In genomic region chr3:197038604-197039003, GRCh38 we compare ENCODE assay signal across 20 cellular contexts. TPM values are rescaled to one million over a fixed set of nuclear protein-coding genes. Genes with fewer than 3 reads are reported as not detected.
DNase-seq lines count a peak whose midpoint lies in the region; ATAC-seq and TF ChIP-seq lines count a peak whose summit lies in the region.
"Had no signal": no experiment of that assay in that cellular context is flagged by ENCODE, and none has a peak within 500 bp of the region (broad histone marks: within the 10 kb centered on the region; RNA-seq: fewer than 3 reads in every experiment).

No MANE protein-coding gene starts in this region.

- H3K27ac Mint-ChIP-seq in endothelial cell (ENCODE audit: unreplicated experiment), result no peak overlapping the region
- H3K27ac Mint-ChIP-seq: B cell, HFFc6 had no signal

- H3K36me3 ChIP-seq in PC-9 (ENCODE audit: low read depth), result peaks cover under 1% of the 10 kb centered on the region

- CTCF ChIA-PET in PC-9 (lab: Charles Lee), result no interaction called here

- no peak overlapping the region for H3K4me3 Mint-ChIP-seq in endothelial cell (ENCODE audit: unreplicated experiment)
- H3K4me3 Mint-ChIP-seq: B cell, HFFc6 had no signal

- POLR2A ChIA-PET in PC-9 (lab: Charles Lee; ENCODE audit: unreplicated experiment), result no interaction called here

- peaks cover 4% of the 10 kb centered on the region; the same call in 1 of the 2 replicates for H3K4me1 ChIP-seq in PC-9 (replicated peaks; ENCODE audit: insufficient read depth)

- ATAC-seq in left lobe of liver (peak; percentile 27), HG02759 (IDR thresholded peaks at IDR 0.05; ENCODE audit: unreplicated experiment) (no peak)
- ATAC-seq: Right ventricle myocardium inferior had no signal

- peaks cover 5% of the 10 kb centered on the region for H3K27me3 Mint-ChIP-seq in endothelial cell (ENCODE audit: unreplicated experiment)

- no peaks in the 10 kb centered on the region for H3K4me1 Mint-ChIP-seq in endothelial cell (ENCODE audit: unreplicated experiment)

- no peak for TF ChIP-seq CTCF in PC-9 (conservative IDR thresholded peaks at IDR 0.05)
- no peak for TF ChIP-seq CTCF in dorsolateral prefrontal cortex (IDR thresholded peaks at IDR 0.05 in 54 of 56, conservative IDR thresholded peaks at IDR 0.05 in 2 of 56; ENCODE audit: low read depth in 1 of 56, partially characterized antibody in 56 of 56)
- TF ChIP-seq CTCF in endothelial cell (IDR thresholded peaks at IDR 0.05; ENCODE audit: unreplicated experiment), result no peak

- no peaks in the 10 kb centered on the region for H3K79me2 ChIP-seq in PC-9 (ENCODE audit: low read depth)

- H3K36me3 Mint-ChIP-seq in endothelial cell (ENCODE audit: low read depth, unreplicated experiment), result peaks cover 2% of the 10 kb centered on the region

- H3K4me3 ChIP-seq in PC-9 (no peak overlapping the region), dorsolateral prefrontal cortex (no peak overlapping the region)
- H3K4me3 ChIP-seq: SK-N-MC had no signal

- no peaks in the 10 kb centered on the region for H3K9me3 ChIP-seq in PC-9 (ENCODE audit: insufficient read depth, low read depth)

- peak; percentile 39 for DNase-seq in ELR (ENCODE audit: low read depth)
- DNase-seq in PC-9, result peak in 1 of 2 experiments; percentile 72
- DNase-seq in dorsolateral prefrontal cortex, result no peak
- DNase-seq in left lobe of liver (ENCODE audit: low spot score), result no peak
- no peak for DNase-seq in endothelial cell (ENCODE audit: low spot score)
- no peak for DNase-seq in activated CD8-positive, alpha-beta memory T cell treated with anti-CD3 and anti-CD28 coated beads, Interleukin-2, amount 50 U/mL, for 4 hours
- no peak for DNase-seq in DMS53 (lab: John Stamatoyannopoulos, UW)
- DNase-seq: DND-41, H7, HFFc6, IMR-90, Kasumi-1, NCI-H1105 treated with DMSO at 0.1 percent for 48 hours, NCI-H1694, NCI-H345, NCI-H524 treated with DMSO at 0.1 percent for 48 hours had no signal

- H3K27ac ChIP-seq in PC-9 (peak overlapping the region; percentile 10; the same call in 1 of the 2 replicates), dorsolateral prefrontal cortex (peak overlapping the region in 41 of 59 donors; percentile 3 to 75 (median 40))
- H3K27ac ChIP-seq: SK-N-MC had no signal

- no peak overlapping the region for H3K4me2 ChIP-seq in PC-9

- no peaks in the 10 kb centered on the region for H3K9me3 Mint-ChIP-seq in endothelial cell (ENCODE audit: unreplicated experiment)
- H3K9me3 Mint-ChIP-seq: HFFc6 had no signal

- H3K9me2 ChIP-seq in PC-9 (ENCODE audit: insufficient read depth), result no peaks in the 10 kb centered on the region

- H2AFZ ChIP-seq in PC-9, result no peak overlapping the region

- H4K20me1 ChIP-seq in PC-9 (ENCODE audit: insufficient read depth), result no peaks in the 10 kb centered on the region

- H3K27me3 ChIP-seq in PC-9 (ENCODE audit: insufficient read depth, low read depth), result no peaks in the 10 kb centered on the region
- no peaks in the 10 kb centered on the region for H3K27me3 ChIP-seq in dorsolateral prefrontal cortex

- peaks cover 54% of the 10 kb centered on the region for H3F3A ChIP-seq in PC-9 (ENCODE audit: insufficient read depth, low read depth)

- intact Hi-C loops in PC-9 (cut with micrococcal nuclease; ENCODE audit: unreplicated experiment), result no loop called here
- intact Hi-C loops in dorsolateral prefrontal cortex (cut with DNase I), result no loop called here

- no TSS peak for BruUV-seq in PC-9 (replicated peaks; lab: Mats Ljungman, UMichigan)

RNA-seq across cellular contexts. Expression of gene MELTF, which starts 9.0 kb away (rescaled TPM):
- total RNA-seq in PC-9 (2021) (154 and 202 TPM in 2 replicates), dorsolateral prefrontal cortex (10 to 100 TPM in 96 of 120 experiments, 1 to 10 TPM in 24; 5.1 to 21.8 (median 12.7) TPM), left lobe of liver (0.70 TPM), endothelial cell (ENCODE audit: unreplicated experiment) (2.9 TPM)
